In genomic region chr4:168478868-168479267, GRCh38 we compare ENCODE assay signal across 13 cellular contexts. TPM values are rescaled to one million over a fixed set of nuclear protein-coding genes. Genes with fewer than 3 reads are reported as not detected.
DNase-seq lines count a peak whose midpoint lies in the region; ATAC-seq, FAIRE-seq and TF ChIP-seq lines count a peak whose summit lies in the region.
"Had no signal": no experiment of that assay in that cellular context is flagged by ENCODE, and none has a peak within 500 bp of the region (broad histone marks: within the 10 kb centered on the region; RNA-seq: fewer than 3 reads in every experiment).

No MANE protein-coding gene starts in this region.

- H3K9me3 Mint-ChIP-seq in activated T-helper 2 cell treated with anti-CD3 and anti-CD28 coated beads, Interferon-gamma antibody, Interleukin-2, Interleukin-4, amounts not matched to agents 10 μg/mL and 5 μg/mL and 100 μg/mL, durations not matched to agents 14 hours and 24 hours and 36 hours: peaks cover 4% of the 10 kb centered on the region
- peaks cover 0 to 5% (median 0%) of the 10 kb centered on the region in 7 donors for H3K9me3 Mint-ChIP-seq in naive B cell

- no peak for TF ChIP-seq CTCF in A549 (IDR thresholded peaks at IDR 0.05)
- no peak for TF ChIP-seq CTCF in DND-41 (IDR thresholded peaks at IDR 0.05; ENCODE audit: borderline replicate concordance, extremely low read depth, low read length, poor library complexity, severe bottlenecking)
- no peak for TF ChIP-seq CTCF in colonic mucosa (IDR thresholded peaks at IDR 0.05)

- H3K4me1 ChIP-seq in A549 (peaks cover 48% of the 10 kb centered on the region), DND-41 (ENCODE audit: insufficient read depth, low read length) (peaks cover 53% of the 10 kb centered on the region), colonic mucosa (no peaks in the 10 kb centered on the region)

- H3K27ac ChIP-seq in A549: peak overlapping the region; percentile 92 to 97; a peak in 4 of 6 replicates
- H3K27ac ChIP-seq in DND-41 (ENCODE audit: low read length): no peak overlapping the region
- no peak overlapping the region for H3K27ac ChIP-seq in colonic mucosa

- H3K27me3 ChIP-seq in DND-41 (ENCODE audit: insufficient read depth, low read length, poor library complexity) (no peaks in the 10 kb centered on the region), colonic mucosa (no peaks in the 10 kb centered on the region)

- peak overlapping the region; percentile 89 for H3K4me2 ChIP-seq in A549
- peak overlapping the region; percentile 62 for H3K4me2 ChIP-seq in DND-41 (ENCODE audit: insufficient read depth, low read length)

- WGBS in A549 (ENCODE audit: missing lambda C conversion rate): 90% methylated on average over 3 of the region's 3 CpGs

- H3K9me3 ChIP-seq in A549: no peaks in the 10 kb centered on the region
- H3K9me3 ChIP-seq in DND-41 (ENCODE audit: insufficient read depth, low read length, severe bottlenecking): no peaks in the 10 kb centered on the region
- no peaks in the 10 kb centered on the region for H3K9me3 ChIP-seq in colonic mucosa

- no peak overlapping the region for H3K4me3 ChIP-seq in A549
- H3K4me3 ChIP-seq in DND-41 (ENCODE audit: low read depth in 1 of 2, low read length in 2 of 2): peak overlapping the region in 1 of 2 experiments; percentile 70; a peak in 2 of 4 replicates
- no peak overlapping the region for H3K4me3 ChIP-seq in colonic mucosa

- peaks cover 11% of the 10 kb centered on the region for H3K79me2 ChIP-seq in DND-41 (ENCODE audit: insufficient read depth, low read length)

- H3K36me3 Mint-ChIP-seq in activated T-helper 2 cell treated with anti-CD3 and anti-CD28 coated beads, Interferon-gamma antibody, Interleukin-2, Interleukin-4, amounts not matched to agents 10 μg/mL and 5 μg/mL and 100 μg/mL, durations not matched to agents 14 hours and 24 hours and 36 hours (ENCODE audit: low read depth): peaks cover 17% of the 10 kb centered on the region
- peaks cover 0 to 9% of the 10 kb centered on the region in 2 donors for H3K36me3 Mint-ChIP-seq in naive B cell

- H3K27me3 Mint-ChIP-seq in activated T-helper 2 cell treated with anti-CD3 and anti-CD28 coated beads, Interferon-gamma antibody, Interleukin-2, Interleukin-4, amounts not matched to agents 10 μg/mL and 5 μg/mL and 100 μg/mL, durations not matched to agents 14 hours and 24 hours and 36 hours (ENCODE audit: low read depth): peaks cover 24% of the 10 kb centered on the region
- H3K27me3 Mint-ChIP-seq in naive B cell: no peaks in the 10 kb centered on the region

- H3K4me1 Mint-ChIP-seq in activated T-helper 2 cell treated with anti-CD3 and anti-CD28 coated beads, Interferon-gamma antibody, Interleukin-2, Interleukin-4, amounts not matched to agents 10 μg/mL and 5 μg/mL and 100 μg/mL, durations not matched to agents 14 hours and 24 hours and 36 hours (ENCODE audit: low read depth): peaks cover 51% of the 10 kb centered on the region
- H3K4me1 Mint-ChIP-seq in naive B cell: peaks cover 32 to 61% (median 50%) of the 10 kb centered on the region in 3 donors

- TF ChIP-seq POLR2A in A549 (IDR thresholded peaks at IDR 0.05; ENCODE audit: low read length): no peak

- H3K36me3 ChIP-seq in DND-41 (ENCODE audit: insufficient read depth, low read length) (no peaks in the 10 kb centered on the region), colonic mucosa (no peaks in the 10 kb centered on the region)

- no peak overlapping the region for H3K9ac ChIP-seq in DND-41 (ENCODE audit: low read depth, low read length)
- no peak overlapping the region for H3K9ac ChIP-seq in colonic mucosa (ENCODE audit: low read depth in 2 of 2, low read length in 2 of 2)

- CTCF ChIA-PET in A549 (lab: Yijun Ruan, JAX): no interaction called here

- TF ChIP-seq RAD21 in A549 (conservative IDR thresholded peaks at IDR 0.05 in 1 of 2, IDR thresholded peaks at IDR 0.05 in 1 of 2): no peak

- DNase-seq in A549 (ENCODE audit: low read depth in 1 of 2, low spot score in 1 of 2) (no peak), DND-41 (no peak), naive B cell (no peak), NCI-H187 (lab: John Stamatoyannopoulos, UW) (no peak), HuH-7 (ENCODE audit: low spot score) (no peak), colonic mucosa (no peak)
- DNase-seq in activated T-helper 2 cell treated with anti-CD3 and anti-CD28 coated beads, Interferon-gamma antibody, Interleukin-2, Interleukin-4, amounts not matched to agents 10 μg/mL and 5 μg/mL and 100 μg/mL, durations not matched to agents 14 hours and 24 hours and 36 hours (ENCODE audit: low spot score): no peak
- DNase-seq: activated effector memory CD4-positive, alpha-beta T cell treated with anti-CD3 and anti-CD28 coated beads, Interleukin-2, amount 50 U/mL, for 16 hours; NCI-H345; stimulated activated CD4-positive, alpha-beta T cell treated with anti-CD3 and anti-CD28 coated beads, Interleukin-15, amount 100 ng/mL, for 24 hours; stimulated activated CD8-positive, alpha-beta memory T cell treated with anti-CD3 and anti-CD28 coated beads, Interleukin-4, amount 100 ng/mL, for 48 hours had no signal

- H3K4me3 Mint-ChIP-seq in activated T-helper 2 cell treated with anti-CD3 and anti-CD28 coated beads, Interferon-gamma antibody, Interleukin-2, Interleukin-4, amounts not matched to agents 10 μg/mL and 5 μg/mL and 100 μg/mL, durations not matched to agents 14 hours and 24 hours and 36 hours (ENCODE audit: low read depth): peak overlapping the region; percentile 31
- H3K4me3 Mint-ChIP-seq in naive B cell: peak overlapping the region; percentile 36 to 100 (median 98)

- H2AFZ ChIP-seq in DND-41 (ENCODE audit: low read depth, low read length): no peak overlapping the region

- no peak overlapping the region for H3K27ac Mint-ChIP-seq in activated T-helper 2 cell treated with anti-CD3 and anti-CD28 coated beads, Interferon-gamma antibody, Interleukin-2, Interleukin-4, amounts not matched to agents 10 μg/mL and 5 μg/mL and 100 μg/mL, durations not matched to agents 14 hours and 24 hours and 36 hours
- H3K27ac Mint-ChIP-seq in naive B cell: peak overlapping the region; percentile 24 to 98 (median 45)

- H4K20me1 ChIP-seq in DND-41 (ENCODE audit: insufficient read depth, low read length): no peaks in the 10 kb centered on the region

- ATAC-seq in A549 (no peak), DND-41 (ENCODE audit: insufficient read depth, low read depth) (no peak), naive B cell (ENCODE audit: low read depth in 2 of 2) (no peak), HG02678 (IDR thresholded peaks at IDR 0.05; ENCODE audit: unreplicated experiment) (no peak)

- POLR2A ChIA-PET in A549 (lab: Yijun Ruan, JAX): interaction anchor here (1.0 to 2.5 kb wide), 2 partner anchors 8 to 38 kb away, joined by 4 to 14 read pairs; no protein-coding TSS in a partner anchor

- FAIRE-seq in A549 (lab: Jason Lieb, UNC): no peak

- intact Hi-C loops in activated T-helper 2 cell treated with anti-CD3 and anti-CD28 coated beads, Interferon-gamma antibody, Interleukin-2, Interleukin-4, amounts not matched to agents 10 μg/mL and 5 μg/mL and 100 μg/mL, durations not matched to agents 14 hours and 24 hours and 36 hours (cut with micrococcal nuclease): no loop called here
- intact Hi-C loops in colonic mucosa (cut with DNase I): loop anchor here (10.0 kb wide), 1 partner anchor 154 kb away; no protein-coding TSS in a partner anchor

- no peak for TF ChIP-seq EP300 in A549 (IDR thresholded peaks at IDR 0.05)

TF ChIP-seq in A549, 52 proteins besides CTCF, POLR2A, EP300 and RAD21:
- TF ChIP-seq, protein P1, sequence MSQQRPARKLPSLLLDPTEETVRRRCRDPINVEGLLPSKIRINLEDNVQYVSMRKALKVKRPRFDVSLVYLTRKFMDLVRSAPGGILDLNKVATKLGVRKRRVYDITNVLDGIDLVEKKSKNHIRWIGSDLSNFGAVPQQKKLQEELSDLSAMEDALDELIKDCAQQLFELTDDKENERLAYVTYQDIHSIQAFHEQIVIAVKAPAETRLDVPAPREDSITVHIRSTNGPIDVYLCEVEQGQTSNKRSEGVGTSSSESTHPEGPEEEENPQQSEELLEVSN (IDR thresholded peaks at IDR 0.05; ENCODE audit: borderline replicate concordance, low read depth): no peak

RNA-seq across cellular contexts. Expression of gene DDX60L, which starts 1.4 kb away (rescaled TPM):
- polyA plus RNA-seq in A549 (2011; rRNA removed) (15.4 and 20.5 TPM in 2 replicates), A549 (2017; fragmentation: RNase III; extraction: RNeasy Plus Mini Kit Qiagen cat#74134 plus additional on column Dnase treatment) (11.1 to 12.2 TPM (median 12.0 TPM) in 3 replicates), naive B cell (ENCODE audit: low read depth in 6 of 6) (10 to 100 TPM; 17.0 to 23.9 (median 22.4) TPM)
- 3.8 and 4.5 TPM in 2 replicates for polyA plus RNA-seq in A549 (2012; cell fraction: cytosol; rRNA removed)
- 3.9 and 8.1 TPM in 2 replicates for polyA plus RNA-seq in A549 (2012; cell fraction: nucleus; rRNA removed)
- 13.0 and 23.2 TPM in 2 replicates for polyA minus RNA-seq in A549 (2011; rRNA and poly(A)+ RNA removed)
- total RNA-seq in activated T-helper 2 cell treated with anti-CD3 and anti-CD28 coated beads, Interferon-gamma antibody, Interleukin-2, Interleukin-4, amounts not matched to agents 10 μg/mL and 5 μg/mL and 100 μg/mL, durations not matched to agents 14 hours and 24 hours and 36 hours: 2.6 and 2.7 TPM in 2 replicates
- 10 to 100 TPM; 14.5 to 26.8 TPM for total RNA-seq in colonic mucosa
- polyA plus RNA-seq: neural cell had no signal

RNA-seq across cellular contexts. Expression of gene PALLD, which starts 18.0 kb away (rescaled TPM):
- polyA plus RNA-seq in A549 (2011; rRNA removed): 88.8 and 99.3 TPM in 2 replicates
- 46.5 and 60.1 TPM in 2 replicates for polyA plus RNA-seq in A549 (2012; cell fraction: cytosol; rRNA removed)
- 58.7 and 75.0 TPM in 2 replicates for polyA plus RNA-seq in A549 (2012; cell fraction: nucleus; rRNA removed)
- polyA plus RNA-seq in A549 (2017; fragmentation: RNase III; extraction: RNeasy Plus Mini Kit Qiagen cat#74134 plus additional on column Dnase treatment): 113 to 134 TPM (median 123 TPM) in 3 replicates
- 94.3 and 135 TPM in 2 replicates for polyA minus RNA-seq in A549 (2011; rRNA and poly(A)+ RNA removed)
- 19.3 and 19.8 TPM in 2 replicates for total RNA-seq in activated T-helper 2 cell treated with anti-CD3 and anti-CD28 coated beads, Interferon-gamma antibody, Interleukin-2, Interleukin-4, amounts not matched to agents 10 μg/mL and 5 μg/mL and 100 μg/mL, durations not matched to agents 14 hours and 24 hours and 36 hours
- under 1 TPM in 4 of 6 donors, not detected in 2; 0.58 to 0.83 (median 0.78) TPM for polyA plus RNA-seq in naive B cell (ENCODE audit: low read depth in 6 of 6)
- total RNA-seq in colonic mucosa: 100 to 1,000 TPM in 1 of 2 donors, 10 to 100 TPM in 1; 72.1 to 195 TPM

Comparison
In these comparisons a context has a peak if more than half of its experiments do, and no peak if none do; other contexts are left out.
1. H3K27ac ChIP-seq: peak in A549 (2 of 2); none in DND-41 (single experiment) and colonic mucosa (single experiment).